In genomic region chr1:206691604-206692003, GRCh38 we compare ENCODE assay signal across 13 cellular contexts. TPM values are rescaled to one million over a fixed set of nuclear protein-coding genes. Genes with fewer than 3 reads are reported as not detected.
A peak's percentile ranks its signal among the peaks of the same experiment; 100 is the strongest.
DNase-seq lines count a peak whose midpoint lies in the region; ATAC-seq and TF ChIP-seq lines count a peak whose summit lies in the region.
"Had no signal": no experiment of that assay in that cellular context is flagged by ENCODE, and none has a peak within 500 bp of the region (broad histone marks: within the 10 kb centered on the region; RNA-seq: fewer than 3 reads in every experiment).

No MANE protein-coding gene starts in this region.

- H3K4me1 Mint-ChIP-seq in Calu3 (ENCODE audit: low read depth, unreplicated experiment): peaks cover 86% of the 10 kb centered on the region
- H3K4me1 Mint-ChIP-seq in effector memory CD8-positive, alpha-beta T cell (ENCODE audit: low read depth in 2 of 2): peaks cover 88 to 93% of the 10 kb centered on the region in 2 donors
- peaks cover 97% of the 10 kb centered on the region for H3K4me1 Mint-ChIP-seq in stimulated activated naive CD8-positive, alpha-beta T cell treated with anti-CD3 and anti-CD28 coated beads, Interleukin-15, amount 100 ng/mL, for 72 hours

- H3K4me3 Mint-ChIP-seq in Calu3 (ENCODE audit: low read depth, unreplicated experiment): peak overlapping the region; percentile 20
- H3K4me3 Mint-ChIP-seq in effector memory CD8-positive, alpha-beta T cell: peak overlapping the region; percentile 3 to 50
- H3K4me3 Mint-ChIP-seq in stimulated activated naive CD8-positive, alpha-beta T cell treated with anti-CD3 and anti-CD28 coated beads, Interleukin-15, amount 100 ng/mL, for 72 hours: no peak overlapping the region
- H3K4me3 Mint-ChIP-seq: activated CD4-positive, alpha-beta T cell treated with anti-CD3 and anti-CD28 coated beads, Interleukin-2, amount 10 ng/mL, durations not matched to agents 24 days and 14 days had no signal

- no TSS peak for BruUV-seq in Calu3 (replicated peaks; lab: Mats Ljungman, UMichigan)

- no peaks in the 10 kb centered on the region for H3K9me3 Mint-ChIP-seq in Calu3 (ENCODE audit: low read depth, unreplicated experiment)
- no peaks in the 10 kb centered on the region for H3K9me3 Mint-ChIP-seq in effector memory CD8-positive, alpha-beta T cell
- no peaks in the 10 kb centered on the region for H3K9me3 Mint-ChIP-seq in stimulated activated naive CD8-positive, alpha-beta T cell treated with anti-CD3 and anti-CD28 coated beads, Interleukin-15, amount 100 ng/mL, for 72 hours
- H3K9me3 Mint-ChIP-seq: activated CD4-positive, alpha-beta T cell treated with anti-CD3 and anti-CD28 coated beads, Interleukin-2, amount 10 ng/mL, durations not matched to agents 24 days and 14 days had no signal

- intact Hi-C loops in Calu3 (cut with micrococcal nuclease; ENCODE audit: unreplicated experiment): no loop called here

- TF ChIP-seq CTCF in Calu3 (IDR thresholded peaks at IDR 0.05; ENCODE audit: unreplicated experiment): no peak

- no peaks in the 10 kb centered on the region for H3K27me3 Mint-ChIP-seq in Calu3 (ENCODE audit: unreplicated experiment)
- H3K27me3 Mint-ChIP-seq in effector memory CD8-positive, alpha-beta T cell: no peaks in the 10 kb centered on the region
- H3K27me3 Mint-ChIP-seq in stimulated activated naive CD8-positive, alpha-beta T cell treated with anti-CD3 and anti-CD28 coated beads, Interleukin-15, amount 100 ng/mL, for 72 hours: no peaks in the 10 kb centered on the region
- H3K27me3 Mint-ChIP-seq: activated CD4-positive, alpha-beta T cell treated with anti-CD3 and anti-CD28 coated beads, Interleukin-2, amount 10 ng/mL, durations not matched to agents 24 days and 14 days had no signal

- peaks cover 9% of the 10 kb centered on the region for H3K36me3 Mint-ChIP-seq in Calu3 (ENCODE audit: insufficient read depth, unreplicated experiment)
- H3K36me3 Mint-ChIP-seq in effector memory CD8-positive, alpha-beta T cell (ENCODE audit: insufficient read depth): peaks cover 64% of the 10 kb centered on the region

- no peak for ATAC-seq in effector memory CD8-positive, alpha-beta T cell (replicated peaks)
- ATAC-seq in HG02678 (IDR thresholded peaks at IDR 0.05; ENCODE audit: unreplicated experiment): no peak
- no peak for ATAC-seq in stimulated activated naive CD8-positive, alpha-beta T cell treated with anti-CD3 and anti-CD28 coated beads, Interleukin-15, amount 100 ng/mL, for 72 hours

- DNase-seq in Calu3 (no peak), kidney tubule cell (ENCODE audit: low spot score) (peak; percentile 78), renal cortical epithelial cell (ENCODE audit: low read depth) (peak; percentile 79), NCI-H1436 (lab: John Stamatoyannopoulos, UW) (no peak), OCI-M1 (lab: John Stamatoyannopoulos, UW) (no peak)
- DNase-seq in effector memory CD8-positive, alpha-beta T cell: no peak
- no peak for DNase-seq in stimulated activated naive CD8-positive, alpha-beta T cell treated with anti-CD3 and anti-CD28 coated beads, Interleukin-15, amount 100 ng/mL, for 72 hours
- DNase-seq: activated CD4-positive, alpha-beta T cell treated with anti-CD3 and anti-CD28 coated beads, Interleukin-2, amount 10 ng/mL, durations not matched to agents 24 days and 14 days; activated naive CD4-positive, alpha-beta T cell treated with Interleukin-2 at 50 U/mL for 16 hours; BE2C; NCI-H146; T-helper 1 cell had no signal

- CTCF ChIA-PET in Calu3 (lab: Charles Lee): interaction anchor here (0.9 to 2.0 kb wide), 4 partner anchors 16 to 28 kb away, joined by 3 to 8 read pairs (median 3); no protein-coding TSS in a partner anchor

- H3K27ac Mint-ChIP-seq in Calu3 (ENCODE audit: unreplicated experiment): no peak overlapping the region
- H3K27ac Mint-ChIP-seq in effector memory CD8-positive, alpha-beta T cell: peak overlapping the region; percentile 33 to 80
- H3K27ac Mint-ChIP-seq in stimulated activated naive CD8-positive, alpha-beta T cell treated with anti-CD3 and anti-CD28 coated beads, Interleukin-15, amount 100 ng/mL, for 72 hours: no peak overlapping the region
- H3K27ac Mint-ChIP-seq: activated CD4-positive, alpha-beta T cell treated with anti-CD3 and anti-CD28 coated beads, Interleukin-2, amount 10 ng/mL, durations not matched to agents 24 days and 14 days had no signal

RNA-seq across cellular contexts. Expression of gene MAPKAPK2, which starts 6.9 kb away (rescaled TPM):
- 93.7 and 96.2 TPM in 2 replicates for total RNA-seq in Calu3 (2022)
- total RNA-seq in renal cortical epithelial cell: 35.3 and 85.1 TPM in 2 replicates

RNA-seq across cellular contexts. Expression of gene DYRK3, which starts 56.3 kb away (rescaled TPM):
- total RNA-seq in Calu3 (2022): 7.6 and 8.0 TPM in 2 replicates
- total RNA-seq in renal cortical epithelial cell: 13.5 and 15.6 TPM in 2 replicates

Comparison
In these comparisons a context has a peak if more than half of its experiments do, and no peak if none do; other contexts are left out.
1. DNase-seq: peak in kidney tubule cell (single experiment) and renal cortical epithelial cell (single experiment); none in Calu3 (single experiment), effector memory CD8-positive, alpha-beta T cell (0 of 3), NCI-H1436 (single experiment), stimulated activated naive CD8-positive, alpha-beta T cell treated with anti-CD3 and anti-CD28 coated beads, Interleukin-15, amount 100 ng/mL, for 72 hours (0 of 2) and OCI-M1 (single experiment).
2. H3K27ac Mint-ChIP-seq: peak in effector memory CD8-positive, alpha-beta T cell (2 of 2); none in Calu3 (single experiment) and stimulated activated naive CD8-positive, alpha-beta T cell treated with anti-CD3 and anti-CD28 coated beads, Interleukin-15, amount 100 ng/mL, for 72 hours (0 of 2).
3. H3K4me3 Mint-ChIP-seq: peak in Calu3 (single experiment) and effector memory CD8-positive, alpha-beta T cell (2 of 2); none in stimulated activated naive CD8-positive, alpha-beta T cell treated with anti-CD3 and anti-CD28 coated beads, Interleukin-15, amount 100 ng/mL, for 72 hours (0 of 2).